In the genomic region with DNA sequence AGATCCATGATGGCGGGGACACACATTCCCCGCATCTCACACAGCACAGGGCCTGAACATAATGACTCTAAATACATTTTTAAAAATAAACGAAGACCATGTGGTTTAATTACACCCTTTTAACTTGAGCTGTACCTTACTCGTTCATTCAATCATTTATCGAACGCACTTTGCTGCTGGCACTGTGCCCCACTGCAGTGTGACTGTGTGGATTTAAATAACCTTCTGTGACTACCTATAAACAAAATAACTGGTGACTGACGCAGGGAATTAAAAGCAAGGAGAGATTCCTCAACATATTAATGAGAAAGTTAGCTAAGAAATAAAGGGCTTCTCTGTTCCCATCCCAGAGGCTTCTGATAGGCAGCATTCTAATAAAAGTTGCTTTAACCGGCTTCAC, we compare ENCODE assay signal across 22 cellular contexts. TPM values are rescaled to one million over a fixed set of nuclear protein-coding genes. Genes with fewer than 3 reads are reported as not detected.
DNase-seq lines count a peak whose midpoint lies in the region; ATAC-seq and TF ChIP-seq lines count a peak whose summit lies in the region.
"Had no signal": no experiment of that assay in that cellular context is flagged by ENCODE, and none has a peak within 500 bp of the region (broad histone marks: within the 10 kb centered on the region; RNA-seq: fewer than 3 reads in every experiment).

No MANE protein-coding gene starts in this region.

- ATAC-seq in psoas muscle (peak in 3 of 4 donors; percentile 29 to 53 (median 38)), T-helper 17 cell (no peak)
- ATAC-seq: naive thymus-derived CD4-positive, alpha-beta T cell; SK-N-SH treated with all-trans-retinoic acid at 6 μM for 48 hours had no signal

- no peaks in the 10 kb centered on the region for H3K27me3 ChIP-seq in psoas muscle (ENCODE audit: insufficient read depth in 3 of 3, low read length in 2 of 3)
- H3K27me3 ChIP-seq: brain microvascular endothelial cell had no signal

- H3K27ac ChIP-seq in psoas muscle = peak overlapping the region; percentile 66
- H3K27ac ChIP-seq: brain microvascular endothelial cell, GM23248 had no signal

- H3K9me3 ChIP-seq in psoas muscle = no peaks in the 10 kb centered on the region
- H3K9me3 ChIP-seq in T-helper 17 cell (ENCODE audit: control insufficient read depth, low read length, poor library complexity, severe bottlenecking) = no peaks in the 10 kb centered on the region
- H3K9me3 ChIP-seq: Caco-2 had no signal

- no peaks in the 10 kb centered on the region for H3K36me3 ChIP-seq in psoas muscle (ENCODE audit: insufficient read depth in 1 of 2, low read depth in 1 of 2)
- H3K36me3 ChIP-seq: brain microvascular endothelial cell had no signal

- no peak overlapping the region for H3K4me3 ChIP-seq in psoas muscle
- H3K4me3 ChIP-seq: GM23248, lung had no signal

- peaks cover 33% of the 10 kb centered on the region for H3K4me1 ChIP-seq in psoas muscle
- H3K4me1 ChIP-seq: Caco-2 had no signal

- WGBS in psoas muscle, 3 donors = 47 to 56% (median 52%) methylated on average over 8 of the region's 8 CpGs

- intact Hi-C loops in psoas muscle (cut with DNase I) = no loop called here

- no peaks in the 10 kb centered on the region for H3K36me3 Mint-ChIP-seq in T-helper 17 cell (ENCODE audit: low read depth)
- H3K36me3 Mint-ChIP-seq: activated naive CD8-positive, alpha-beta T cell treated with anti-CD3 and anti-CD28 coated beads, Interleukin-2, amount 10 ng/mL, durations not matched to agents 7 days and 5 days; naive thymus-derived CD4-positive, alpha-beta T cell had no signal

- H3K27ac Mint-ChIP-seq in T-helper 17 cell = no peak overlapping the region
- H3K27ac Mint-ChIP-seq: activated naive CD8-positive, alpha-beta T cell treated with anti-CD3 and anti-CD28 coated beads, Interleukin-2, amount 10 ng/mL, durations not matched to agents 7 days and 5 days; naive thymus-derived CD4-positive, alpha-beta T cell had no signal

- DNase-seq in NCI-H1417 (lab: John Stamatoyannopoulos, UW) (peak in 2 of 3 experiments; percentile 43 to 79), NCI-H1417 treated with DMSO at 0.1 percent for 48 hours (lab: John Stamatoyannopoulos, UW) (no peak), NCI-H128 (lab: John Stamatoyannopoulos, UW; ENCODE audit: unreplicated experiment) (peak; percentile 22), astrocyte of the hippocampus (ENCODE audit: low read depth, low spot score) (peak; percentile 20), psoas muscle (peak in 1 of 2 donors; percentile 61), SKM-1 treated with dmso at 0.1 percent for 144 hours (lab: John Stamatoyannopoulos, UW; ENCODE audit: unreplicated experiment) (no peak), GDM1 (lab: John Stamatoyannopoulos, UW) (no peak), T-helper 17 cell (no peak)
- DNase-seq: 8988T; activated CD4-positive, alpha-beta T cell treated with anti-CD3 and anti-CD28 coated beads for 1 hour; activated naive CD8-positive, alpha-beta T cell treated with anti-CD3 and anti-CD28 coated beads, Interleukin-2, amount 10 ng/mL, durations not matched to agents 7 days and 5 days; brain microvascular endothelial cell; Caco-2; GM23248; head of caudate nucleus; naive thymus-derived CD4-positive, alpha-beta T cell; posterior cingulate gyrus; stimulated activated CD4-positive, alpha-beta T cell treated with anti-CD3 and anti-CD28 coated beads, Interleukin-4, amount 100 ng/mL, for 24 hours; T1000 had no signal

- no peak for TF ChIP-seq CTCF in psoas muscle (IDR thresholded peaks at IDR 0.05)

- no peak overlapping the region for H3K4me3 Mint-ChIP-seq in T-helper 17 cell
- H3K4me3 Mint-ChIP-seq: activated naive CD8-positive, alpha-beta T cell treated with anti-CD3 and anti-CD28 coated beads, Interleukin-2, amount 10 ng/mL, durations not matched to agents 7 days and 5 days; naive thymus-derived CD4-positive, alpha-beta T cell had no signal

- no peaks in the 10 kb centered on the region for H3K4me1 Mint-ChIP-seq in T-helper 17 cell
- H3K4me1 Mint-ChIP-seq: activated naive CD8-positive, alpha-beta T cell treated with anti-CD3 and anti-CD28 coated beads, Interleukin-2, amount 10 ng/mL, durations not matched to agents 7 days and 5 days; naive thymus-derived CD4-positive, alpha-beta T cell had no signal

- H3K27me3 Mint-ChIP-seq in T-helper 17 cell = peaks cover 52% of the 10 kb centered on the region

RNA-seq across cellular contexts. Expression of gene FZD7, which starts 10.9 kb away (rescaled TPM):
- total RNA-seq in psoas muscle (10 to 100 TPM in 2 of 4 donors, 1 to 10 TPM in 2; 4.1 to 32.1 (median 9.9) TPM), T-helper 17 cell (under 1 TPM; 0.30 to 0.31 TPM)
- 10 to 100 TPM in 1 of 3 donors, 1 to 10 TPM in 2; 1.8 to 14.4 (median 3.7) TPM for polyA plus RNA-seq in psoas muscle

RNA-seq across cellular contexts. Expression of gene KIAA2012, which starts 50.3 kb away (rescaled TPM):
- total RNA-seq in psoas muscle (under 1 TPM in 1 of 4 donors, not detected in 3; 0.06 TPM), T-helper 17 cell (not detected)
- polyA plus RNA-seq in psoas muscle = under 1 TPM in 1 of 3 donors, not detected in 2; 0.03 TPM
- total RNA-seq: activated naive CD8-positive, alpha-beta T cell treated with anti-CD3 and anti-CD28 coated beads, Interleukin-2, amount 10 ng/mL, durations not matched to agents 7 days and 5 days; GM23248; naive thymus-derived CD4-positive, alpha-beta T cell; subcutaneous adipose tissue had no signal
- polyA plus RNA-seq: naive thymus-derived CD4-positive, alpha-beta T cell had no signal

Comparison
In these comparisons a context has a peak if more than half of its experiments do, and no peak if none do; other contexts are left out.
1. DNase-seq: peak in NCI-H1417 (2 of 3), NCI-H128 (single experiment) and astrocyte of the hippocampus (single experiment); none in NCI-H1417 treated with DMSO at 0.1 percent for 48 hours (single experiment), SKM-1 treated with dmso at 0.1 percent for 144 hours (single experiment), GDM1 (single experiment) and T-helper 17 cell (0 of 3).